Comparison of ENCODE assay signal across 27 cellular contexts in genomic region chr6:783966-784365, GRCh38.
"Had no signal": no experiment of that assay in that cellular context is flagged by ENCODE, and none has a peak within 500 bp of the region (broad histone marks: within the 10 kb centered on the region; RNA-seq: fewer than 3 reads in every experiment).

No MANE protein-coding gene starts in this region.

- H3K9me3 ChIP-seq: left ventricle myocardium inferior, pancreas, prostate gland, stomach, testis, thyroid gland, upper lobe of right lung had no signal

- DNase-seq: hypothalamus; immature natural killer cell; islet precursor cell; left ventricle myocardium inferior; mesendoderm; naive B cell; natural killer cell; pancreas; posterior cingulate gyrus; retina; right cardiac atrium; stimulated activated CD4-positive, alpha-beta T cell treated with anti-CD3 and anti-CD28 coated beads, Interleukin-12 subunit alpha, Interleukin-12 subunit beta, amount 100 ng/mL, for 4 hours; stimulated activated CD4-positive, alpha-beta T cell treated with anti-CD3 and anti-CD28 coated beads, Interleukin-15, amount 100 ng/mL, for 24 hours; stimulated activated CD4-positive, alpha-beta T cell treated with anti-CD3 and anti-CD28 coated beads, Interleukin-2, amount 100 ng/mL, for 24 hours; stimulated activated CD4-positive, alpha-beta T cell treated with anti-CD3 and anti-CD28 coated beads, Interleukin-4, amount 100 ng/mL, for 1 hour; stimulated activated naive B cell treated with anti-CD40 and anti-IgM and Interleukin-4, amounts not matched to agents 10 μg/mL and 1 μg/mL and 100 μg/mL, for 72 hours; stimulated activated naive CD8-positive, alpha-beta T cell treated with anti-CD3 and anti-CD28 coated beads, Interleukin-15, Interleukin-2, amounts not matched to agents 100 U/mL and 50 U/mL, for 24 hours; stomach; testis; thyroid gland; trophoblast cell; upper lobe of right lung had no signal

- H3K9me3 Mint-ChIP-seq: immature natural killer cell; mesothelial cell of epicardium; naive B cell; natural killer cell; stimulated activated naive B cell treated with anti-CD40 and anti-IgM and Interleukin-4, amounts not matched to agents 10 μg/mL and 1 μg/mL and 100 μg/mL, for 72 hours had no signal

- H3K4me3 Mint-ChIP-seq: immature natural killer cell; mesothelial cell of epicardium; naive B cell; natural killer cell; stimulated activated naive B cell treated with anti-CD40 and anti-IgM and Interleukin-4, amounts not matched to agents 10 μg/mL and 1 μg/mL and 100 μg/mL, for 72 hours had no signal

- H3K36me3 ChIP-seq: left ventricle myocardium inferior, pancreas, prostate gland, stomach, thyroid gland, upper lobe of right lung had no signal

- H3K4me3 ChIP-seq: left ventricle myocardium inferior, lung, pancreas, prostate gland, skin epidermis, stomach, testis, thyroid gland, upper lobe of right lung had no signal

- ATAC-seq: pancreas; right cardiac atrium; sciatic nerve; stimulated activated naive B cell treated with anti-CD40 and anti-IgM and Interleukin-4, amounts not matched to agents 10 μg/mL and 1 μg/mL and 100 μg/mL, for 72 hours; stimulated activated naive CD8-positive, alpha-beta T cell treated with anti-CD3 and anti-CD28 coated beads, Interleukin-15, Interleukin-2, amounts not matched to agents 100 U/mL and 50 U/mL, for 24 hours; upper lobe of right lung had no signal

- H3K4me1 Mint-ChIP-seq: mesothelial cell of epicardium had no signal

- H3K36me3 Mint-ChIP-seq: immature natural killer cell; mesothelial cell of epicardium; naive B cell; natural killer cell; stimulated activated naive B cell treated with anti-CD40 and anti-IgM and Interleukin-4, amounts not matched to agents 10 μg/mL and 1 μg/mL and 100 μg/mL, for 72 hours had no signal

- H3K27ac ChIP-seq: left ventricle myocardium inferior, pancreas, prostate gland, skin epidermis, stomach, testis, thyroid gland, upper lobe of right lung had no signal

- H3K4me1 ChIP-seq: left ventricle myocardium inferior, pancreas, prostate gland, stomach, testis, thyroid gland, upper lobe of right lung had no signal

- H3K27ac Mint-ChIP-seq: immature natural killer cell; mesothelial cell of epicardium; naive B cell; natural killer cell; stimulated activated naive B cell treated with anti-CD40 and anti-IgM and Interleukin-4, amounts not matched to agents 10 μg/mL and 1 μg/mL and 100 μg/mL, for 72 hours had no signal

- H3K27me3 ChIP-seq: pancreas, stomach, testis, thyroid gland, upper lobe of right lung had no signal
